Comparison of ENCODE assay signal across 1 cellular context in the genomic region with DNA sequence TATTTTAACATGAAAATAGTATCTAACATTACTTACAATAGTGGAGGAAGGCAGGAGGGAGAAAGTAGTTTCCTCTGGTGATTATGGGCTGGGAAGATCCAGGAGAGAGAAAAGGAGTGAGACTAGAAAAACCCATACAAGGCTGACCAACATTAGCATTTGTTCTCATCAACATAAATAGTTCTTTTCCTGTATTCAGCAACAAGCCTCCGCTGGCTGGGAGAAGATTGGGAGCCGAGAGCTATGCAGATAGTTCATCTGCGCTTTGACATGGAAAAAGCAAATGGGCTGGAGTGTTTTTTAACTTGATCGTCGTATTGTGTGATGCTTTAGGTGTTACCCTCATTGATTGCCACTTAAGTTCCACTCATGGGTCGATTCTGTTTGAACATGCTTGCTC.
TF ChIP-seq lines count a peak whose summit lies in the region.

No MANE protein-coding gene starts in this region.

TF ChIP-seq in H1, 55 proteins besides CTCF, POLR2A, EP300 and RAD21 (continued from another document):
- TF ChIP-seq CBX8 (IDR thresholded peaks at IDR 0.05; ENCODE audit: borderline replicate concordance, low read depth, low read length) (no peak), TBP (IDR thresholded peaks at IDR 0.05; ENCODE audit: low read depth, low read length) (no peak), CREB1 (IDR thresholded peaks at IDR 0.05) (no peak), EZH2 (IDR thresholded peaks at IDR 0.05; ENCODE audit: low read depth, low read length, severe bottlenecking) (no peak), JUN (IDR thresholded peaks at IDR 0.05; ENCODE audit: low read depth, low read length) (no peak), CBX5 (IDR thresholded peaks at IDR 0.05; ENCODE audit: low read depth, low read length) (no peak), KDM1A (IDR thresholded peaks at IDR 0.05; ENCODE audit: borderline replicate concordance, low read length) (no peak), SUZ12 (IDR thresholded peaks at IDR 0.05; ENCODE audit: low read length) (no peak), SRF (IDR thresholded peaks at IDR 0.05; ENCODE audit: low read depth, low read length) (no peak)
- TF ChIP-seq, protein P1, sequence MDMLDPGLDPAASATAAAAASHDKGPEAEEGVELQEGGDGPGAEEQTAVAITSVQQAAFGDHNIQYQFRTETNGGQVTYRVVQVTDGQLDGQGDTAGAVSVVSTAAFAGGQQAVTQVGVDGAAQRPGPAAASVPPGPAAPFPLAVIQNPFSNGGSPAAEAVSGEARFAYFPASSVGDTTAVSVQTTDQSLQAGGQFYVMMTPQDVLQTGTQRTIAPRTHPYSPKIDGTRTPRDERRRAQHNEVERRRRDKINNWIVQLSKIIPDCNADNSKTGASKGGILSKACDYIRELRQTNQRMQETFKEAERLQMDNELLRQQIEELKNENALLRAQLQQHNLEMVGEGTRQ (IDR thresholded peaks at IDR 0.05; ENCODE audit: low read length) = no peak
- TF ChIP-seq, protein P2, sequence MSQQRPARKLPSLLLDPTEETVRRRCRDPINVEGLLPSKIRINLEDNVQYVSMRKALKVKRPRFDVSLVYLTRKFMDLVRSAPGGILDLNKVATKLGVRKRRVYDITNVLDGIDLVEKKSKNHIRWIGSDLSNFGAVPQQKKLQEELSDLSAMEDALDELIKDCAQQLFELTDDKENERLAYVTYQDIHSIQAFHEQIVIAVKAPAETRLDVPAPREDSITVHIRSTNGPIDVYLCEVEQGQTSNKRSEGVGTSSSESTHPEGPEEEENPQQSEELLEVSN (IDR thresholded peaks at IDR 0.05) = no peak
TF ChIP-seq in H1: peak in this region for 0.
